ENCODE assay signal across 14 cellular contexts in genomic region chr6:169019727-169020491, GRCh38.
DNase-seq lines count a peak whose midpoint lies in the region; ATAC-seq, FAIRE-seq and TF ChIP-seq lines count a peak whose summit lies in the region.
"Had no signal": no experiment of that assay in that cellular context is flagged by ENCODE, and none has a peak within 500 bp of the region (broad histone marks: within the 10 kb centered on the region; RNA-seq: fewer than 3 reads in every experiment).

No MANE protein-coding gene starts in this region.

- FAIRE-seq in HepG2 (lab: Jason Lieb, UNC) = no peak

- H3K9ac ChIP-seq in HepG2 (ENCODE audit: insufficient read depth, low read depth, low read length) (no peak overlapping the region), SK-N-SH (no peak overlapping the region)
- H3K9ac ChIP-seq: KMS-11 had no signal

- intact Hi-C loops in HepG2 (cut with micrococcal nuclease; ENCODE audit: unreplicated experiment) = no loop called here
- intact Hi-C loops in right lobe of liver (cut with DNase I) = no loop called here

- POLR2A ChIA-PET in HepG2 (lab: Yijun Ruan, JAX) = no interaction called here
- POLR2A ChIA-PET in SK-N-SH (lab: Yijun Ruan, JAX) = no interaction called here

- H3K4me1 ChIP-seq in HepG2 (ENCODE audit: insufficient read depth, low read length) (no peaks in the 10 kb centered on the region), right lobe of liver (no peaks in the 10 kb centered on the region), SK-N-SH (ENCODE audit: control insufficient read depth in 1 of 2, insufficient read depth in 2 of 2, low read depth in 1 of 2, low read length in 1 of 2) (no peaks in the 10 kb centered on the region; a peak in 1 of 4 replicates)

- no peak for TF ChIP-seq RAD21 in HepG2 (CRISPR knock-in tag; IDR thresholded peaks at IDR 0.05)
- TF ChIP-seq RAD21 in SK-N-SH (IDR thresholded peaks at IDR 0.05; ENCODE audit: low read length) = no peak

- no peaks in the 10 kb centered on the region for H3F3A ChIP-seq in SK-N-SH (replicated peaks; ENCODE audit: insufficient read depth)

- H3K4me2 ChIP-seq in HepG2 (ENCODE audit: low read depth, low read length) (no peak overlapping the region), SK-N-SH (no peak overlapping the region)
- H3K4me2 ChIP-seq: KMS-11 had no signal

- TF ChIP-seq EP300 in HepG2 (IDR thresholded peaks at IDR 0.05; ENCODE audit: low read depth in 2 of 2, low read length in 2 of 2) (no peak), HepG2 (CRISPR knock-in tag; IDR thresholded peaks at IDR 0.05; ENCODE audit: borderline replicate concordance) (no peak), SK-N-SH (IDR thresholded peaks at IDR 0.05; ENCODE audit: borderline replicate concordance in 1 of 2, low read depth in 1 of 2, low read length in 1 of 2) (no peak)

- H2AFZ ChIP-seq in HepG2 (ENCODE audit: low read length) (no peak overlapping the region), SK-N-SH (ENCODE audit: low read depth) (no peak overlapping the region)

- H3K79me2 ChIP-seq in HepG2 (ENCODE audit: insufficient read depth, low read length) (no peaks in the 10 kb centered on the region), SK-N-SH (ENCODE audit: insufficient read depth) (no peaks in the 10 kb centered on the region)

- no TSS peak for BruUV-seq in HepG2 (replicated peaks; lab: Mats Ljungman, UMichigan)

- DNase-seq in HepG2 (ENCODE audit: low spot score) = peak; percentile 28
- DNase-seq in right lobe of liver = no peak
- no peak for DNase-seq in SK-N-SH
- DNase-seq in fibroblast of villous mesenchyme (ENCODE audit: low read depth) = peak; percentile 10
- DNase-seq in dermis blood vessel endothelial cell = no peak
- DNase-seq in activated T-cell treated with anti-CD3 and anti-CD28 coated beads, Interleukin-2, amount 50 U/mL, for 1 hour = no peak
- no peak for DNase-seq in NCI-H446 (lab: John Stamatoyannopoulos, UW)
- DNase-seq: activated naive CD8-positive, alpha-beta T cell treated with anti-CD3 and anti-CD28 coated beads, Interleukin-2, amount 50 U/mL, for 24 hours; effector memory CD4-positive, alpha-beta T cell; stimulated activated CD4-positive, alpha-beta T cell treated with anti-CD3 and anti-CD28 coated beads, Interleukin-4, amount 100 ng/mL, for 1 hour; stimulated activated naive B cell treated with anti-CD40 and anti-IgM and Interleukin-4, amounts not matched to agents 10 μg/mL and 1 μg/mL and 100 μg/mL, for 72 hours had no signal

- H3K27me3 ChIP-seq in HepG2 (ENCODE audit: control insufficient read depth in 1 of 2, insufficient read depth in 2 of 2, low read length in 2 of 2) (peaks cover 0 to 6% of the 10 kb centered on the region in 2 experiments; a peak in 1 of 5 replicates), right lobe of liver (no peaks in the 10 kb centered on the region), SK-N-SH (ENCODE audit: insufficient read depth) (no peaks in the 10 kb centered on the region)

- no peak overlapping the region for H3K4me3 ChIP-seq in HepG2 (replicated peaks in 1 of 3; ENCODE audit: insufficient read depth in 1 of 3, low read depth in 2 of 3, low read length in 3 of 3)
- H3K4me3 ChIP-seq in right lobe of liver = no peak overlapping the region
- H3K4me3 ChIP-seq in SK-N-SH (ENCODE audit: low read depth in 2 of 2, low read length in 1 of 2) = no peak overlapping the region
- no peak overlapping the region for H3K4me3 ChIP-seq in fibroblast of villous mesenchyme (ENCODE audit: low read depth, low read length)

- TF ChIP-seq POLR2A in HepG2 (IDR thresholded peaks at IDR 0.05; ENCODE audit: insufficient read depth in 1 of 2, low read depth in 2 of 2, low read length in 2 of 2) (no peak), right lobe of liver (IDR thresholded peaks at IDR 0.05) (no peak)

- ATAC-seq in HepG2 (peak; percentile 86), right lobe of liver (no peak), GM21423 (IDR thresholded peaks at IDR 0.05; ENCODE audit: unreplicated experiment) (no peak)
- ATAC-seq: activated naive CD8-positive, alpha-beta T cell treated with anti-CD3 and anti-CD28 coated beads, Interleukin-2, amount 50 U/mL, for 24 hours; stimulated activated naive B cell treated with anti-CD40 and anti-IgM and Interleukin-4, amounts not matched to agents 10 μg/mL and 1 μg/mL and 100 μg/mL, for 72 hours had no signal

- WGBS in HepG2 (ENCODE audit: low lambda C conversion rate) = 13% methylated on average over 9 of the region's 9 CpGs
- WGBS in right lobe of liver (ENCODE audit: insufficient coverage, low coverage, low lambda C conversion rate, missing lambda C conversion rate) = 63% methylated on average over 7 of the region's 9 CpGs
- 54% methylated on average over 8 of the region's 9 CpGs for WGBS in SK-N-SH (ENCODE audit: low lambda C conversion rate)

- H3K27ac ChIP-seq in HepG2 (ENCODE audit: extremely low read length, insufficient read depth, low read length) = no peak overlapping the region
- H3K27ac ChIP-seq in right lobe of liver = no peak overlapping the region
- no peak overlapping the region for H3K27ac ChIP-seq in SK-N-SH (ENCODE audit: low read depth in 2 of 2, low read length in 1 of 2)
- H3K27ac ChIP-seq: C4-2B, KMS-11 had no signal

- H3K9me3 ChIP-seq in HepG2 (ENCODE audit: low read length) (peaks cover 18% of the 10 kb centered on the region; the same call in 1 of the 2 replicates), right lobe of liver (no peaks in the 10 kb centered on the region), SK-N-SH (0 out of 2 replicates have a peak, but pooled peaks cover 6% of the 10 kb centered on the region)

- H3K9me2 ChIP-seq in SK-N-SH = no peaks in the 10 kb centered on the region

- CTCF ChIA-PET in HepG2 (lab: Yijun Ruan, JAX; ENCODE audit: low intra/inter-chr PET ratio, low total read pairs) = no interaction called here
- CTCF ChIA-PET in SK-N-SH (lab: Yijun Ruan, JAX) = interaction anchor here (1.1 to 2.2 kb wide), 3 partner anchors 15 to 500 kb away, joined by 3 to 5 read pairs (median 3); no protein-coding TSS in a partner anchor

- TF ChIP-seq CTCF in HepG2 (CRISPR knock-in tag; IDR thresholded peaks at IDR 0.05) (peak; percentile 50), right lobe of liver (IDR thresholded peaks at IDR 0.05) (no peak), SK-N-SH (IDR thresholded peaks at IDR 0.05) (peak; percentile 21; the same call in 1 of the 2 replicates), fibroblast of villous mesenchyme (IDR thresholded peaks at IDR 0.05; ENCODE audit: insufficient read depth, low read depth, low read length) (peak; percentile 40)

- in situ Hi-C loops in HepG2 (cut with HindIII; ENCODE audit: extremely low pct_ligation_motif_present, low pct_unique_long_range_greater_than_20kb) = no loop called here

- no peaks in the 10 kb centered on the region for H4K20me1 ChIP-seq in HepG2 (ENCODE audit: insufficient read depth, low read length)
- H4K20me1 ChIP-seq in SK-N-SH (ENCODE audit: insufficient read depth) = no peaks in the 10 kb centered on the region

- no peaks in the 10 kb centered on the region for H3K36me3 ChIP-seq in HepG2 (replicated peaks in 1 of 2; ENCODE audit: control insufficient read depth in 1 of 2, insufficient read depth in 2 of 2, low read length in 2 of 2)
- H3K36me3 ChIP-seq in right lobe of liver = no peaks in the 10 kb centered on the region
- H3K36me3 ChIP-seq in SK-N-SH (replicated peaks in 1 of 2; ENCODE audit: control insufficient read depth in 1 of 2, insufficient read depth in 2 of 2, low read length in 1 of 2) = no peaks in the 10 kb centered on the region

TF ChIP-seq in HepG2, 621 proteins besides CTCF, POLR2A, EP300 and RAD21 (continues in another document):
- TF ChIP-seq STAG1 (CRISPR knock-in tag; IDR thresholded peaks at IDR 0.05) (peak; percentile 60), DBP (CRISPR knock-in tag; IDR thresholded peaks at IDR 0.05; ENCODE audit: not compliant biosample characterization) (no peak), HMG20B (CRISPR knock-in tag; conservative IDR thresholded peaks at IDR 0.05) (no peak)

TF ChIP-seq in SK-N-SH, 30 proteins besides CTCF, POLR2A, EP300 and RAD21 (continues in another document):
- no peak for TF ChIP-seq SIN3A (IDR thresholded peaks at IDR 0.05; ENCODE audit: borderline replicate concordance, low read depth, low read length)
- no peak for TF ChIP-seq USF2 (IDR thresholded peaks at IDR 0.05; ENCODE audit: borderline replicate concordance, low read depth, low read length)
- no peak for TF ChIP-seq GATA2 (CRISPR knock-in tag; IDR thresholded peaks at IDR 0.05)
- TF ChIP-seq RFX5 (IDR thresholded peaks at IDR 0.05; ENCODE audit: low read length) = no peak
- TF ChIP-seq MXI1 (IDR thresholded peaks at IDR 0.05; ENCODE audit: low read depth, low read length) = no peak
- TF ChIP-seq TAF1 (IDR thresholded peaks at IDR 0.05; ENCODE audit: borderline replicate concordance, low read depth, low read length) = no peak
- no peak for TF ChIP-seq RCOR1 (IDR thresholded peaks at IDR 0.05; ENCODE audit: low read length)
- no peak for TF ChIP-seq TCF12 (IDR thresholded peaks at IDR 0.05)
- no peak for TF ChIP-seq NFIC (IDR thresholded peaks at IDR 0.05; ENCODE audit: borderline replicate concordance)
- no peak for TF ChIP-seq USF1 (IDR thresholded peaks at IDR 0.05; ENCODE audit: borderline replicate concordance, low read depth)
- TF ChIP-seq GABPA (IDR thresholded peaks at IDR 0.05; ENCODE audit: low read depth) = no peak
- no peak for TF ChIP-seq POLR2AphosphoS5 (IDR thresholded peaks at IDR 0.05; ENCODE audit: low read depth, low read length)

Comparison
In these comparisons a context has a peak if more than half of its experiments do, and no peak if none do; other contexts are left out.
1. DNase-seq: peak in HepG2 (single experiment) and fibroblast of villous mesenchyme (single experiment); none in right lobe of liver (0 of 3), SK-N-SH (single experiment), dermis blood vessel endothelial cell (single experiment), activated T-cell treated with anti-CD3 and anti-CD28 coated beads, Interleukin-2, amount 50 U/mL, for 1 hour (single experiment) and NCI-H446 (0 of 2).
2. CTCF ChIP-seq: peak in HepG2 (single experiment), SK-N-SH (single experiment) and fibroblast of villous mesenchyme (single experiment); none in right lobe of liver (0 of 4).
3. Of the 25 proteins assayed by ChIP-seq in both HepG2 and SK-N-SH: peak only in HepG2: none; only in SK-N-SH: none; in both: CTCF; in neither: 24.